8 cellular contexts compared by ENCODE assay signal in genomic region chr12:34022079-34022830, GRCh38. TPM values are rescaled to one million over a fixed set of nuclear protein-coding genes. Genes with fewer than 3 reads are reported as not detected.
DNase-seq lines count a peak whose midpoint lies in the region; TF ChIP-seq lines count a peak whose summit lies in the region.

TSS of gene ALG10 (plus strand) at chr12:34022496. CDS start at chr12:34022600, 104 bp downstream.

- no peaks in the 10 kb centered on the region for H3K27me3 ChIP-seq in H7 (ENCODE audit: control insufficient read depth, insufficient read depth, low read length)

- peaks cover 12% of the 10 kb centered on the region for H3K4me1 Mint-ChIP-seq in nephron
- H3K4me1 Mint-ChIP-seq in stimulated activated naive CD8-positive, alpha-beta T cell treated with anti-CD3 and anti-CD28 coated beads, Interleukin-15, Interleukin-2, amounts not matched to agents 100 ng/mL and 50 ng/mL, for 24 hours (ENCODE audit: low read depth) = peaks cover 16% of the 10 kb centered on the region

- H3K4me3 Mint-ChIP-seq in nephron = peak within 1 kb of the TSS; percentile 88 to 96 (median 91)
- peak within 1 kb of the TSS; percentile 96 for H3K4me3 Mint-ChIP-seq in stimulated activated naive CD8-positive, alpha-beta T cell treated with anti-CD3 and anti-CD28 coated beads, Interleukin-15, Interleukin-2, amounts not matched to agents 100 ng/mL and 50 ng/mL, for 24 hours

- no peaks in the 10 kb centered on the region for H3K36me3 ChIP-seq in H7 (replicated peaks; ENCODE audit: control insufficient read depth, insufficient read depth, low read length)

- H3K4me3 ChIP-seq in H7 (ENCODE audit: insufficient read depth, low read depth, low read length) = peak within 1 kb of the TSS; percentile 84
- H3K4me3 ChIP-seq in fibroblast of the aortic adventitia (ENCODE audit: low read depth, low read length) = peak within 1 kb of the TSS; percentile 85

- peak within 1 kb of the TSS; percentile 88 to 97 (median 96) for H3K27ac Mint-ChIP-seq in nephron
- peak within 1 kb of the TSS; percentile 97 for H3K27ac Mint-ChIP-seq in stimulated activated naive CD8-positive, alpha-beta T cell treated with anti-CD3 and anti-CD28 coated beads, Interleukin-15, Interleukin-2, amounts not matched to agents 100 ng/mL and 50 ng/mL, for 24 hours

- H3K9me3 Mint-ChIP-seq in nephron = no peaks in the 10 kb centered on the region
- no peaks in the 10 kb centered on the region for H3K9me3 Mint-ChIP-seq in stimulated activated naive CD8-positive, alpha-beta T cell treated with anti-CD3 and anti-CD28 coated beads, Interleukin-15, Interleukin-2, amounts not matched to agents 100 ng/mL and 50 ng/mL, for 24 hours

- DNase-seq in G401 (ENCODE audit: low spot score) (peak; percentile 98), H7 (peak; percentile 45), M059J (ENCODE audit: low read depth) (peak; percentile 98), SHP77 (lab: John Stamatoyannopoulos, UW) (peak; percentile 92 to 95), fibroblast of the aortic adventitia (ENCODE audit: low read depth) (peak; percentile 98)
- DNase-seq in activated effector memory CD4-positive, alpha-beta T cell treated with Interleukin-2 at 50 U/mL for 16 hours = peak; percentile 96

- no peaks in the 10 kb centered on the region for H3K27me3 Mint-ChIP-seq in nephron (ENCODE audit: low read depth)
- H3K27me3 Mint-ChIP-seq in stimulated activated naive CD8-positive, alpha-beta T cell treated with anti-CD3 and anti-CD28 coated beads, Interleukin-15, Interleukin-2, amounts not matched to agents 100 ng/mL and 50 ng/mL, for 24 hours = peaks cover 3% of the 10 kb centered on the region

- peaks cover 3% of the 10 kb centered on the region for H3K36me3 Mint-ChIP-seq in nephron (ENCODE audit: low read depth)
- H3K36me3 Mint-ChIP-seq in stimulated activated naive CD8-positive, alpha-beta T cell treated with anti-CD3 and anti-CD28 coated beads, Interleukin-15, Interleukin-2, amounts not matched to agents 100 ng/mL and 50 ng/mL, for 24 hours (ENCODE audit: low read depth) = peaks cover 10% of the 10 kb centered on the region

- TF ChIP-seq CTCF in fibroblast of the aortic adventitia (IDR thresholded peaks at IDR 0.05; ENCODE audit: insufficient read depth, low read length) (peak; percentile 65), nephron (IDR thresholded peaks at IDR 0.05; ENCODE audit: unreplicated experiment in 3 of 3) (peak; percentile 73 to 77 (median 74))

- in situ Hi-C loops in G401 (cut with HindIII; ENCODE audit: low sequenced_read_pairs) = no loop called here

RNA-seq across cellular contexts. Expression of gene ALG10, which starts in this region (rescaled TPM):
- 5.0 and 13.9 TPM in 2 replicates for total RNA-seq in G401 (2014; rRNA removed; shearing (Covaris generic))
- total RNA-seq in H7 (2014; rRNA removed; shearing (Covaris generic)) = 10.9 and 11.4 TPM in 2 replicates
- total RNA-seq in M059J (2014; rRNA removed; shearing (Covaris generic)) = 8.2 and 8.5 TPM in 2 replicates
- total RNA-seq in fibroblast of the aortic adventitia (ENCODE audit: low replicate concordance) = 2.0 and 16.8 TPM in 2 replicates

Comparison
In these comparisons a context has a peak if more than half of its experiments do, and no peak if none do; other contexts are left out.
1. Peak in every context shown above with its lines: DNase-seq and H3K4me3 ChIP-seq.
2. DNase-seq: peak in every context shown above with its lines; median percentile 98 in G401; 98 in M059J; 98 in fibroblast of the aortic adventitia; 96 in activated effector memory CD4-positive, alpha-beta T cell treated with Interleukin-2 at 50 U/mL for 16 hours; 94 in SHP77; 45 in H7.